ENCODE assay signal across 8 cellular contexts in the genomic region with DNA sequence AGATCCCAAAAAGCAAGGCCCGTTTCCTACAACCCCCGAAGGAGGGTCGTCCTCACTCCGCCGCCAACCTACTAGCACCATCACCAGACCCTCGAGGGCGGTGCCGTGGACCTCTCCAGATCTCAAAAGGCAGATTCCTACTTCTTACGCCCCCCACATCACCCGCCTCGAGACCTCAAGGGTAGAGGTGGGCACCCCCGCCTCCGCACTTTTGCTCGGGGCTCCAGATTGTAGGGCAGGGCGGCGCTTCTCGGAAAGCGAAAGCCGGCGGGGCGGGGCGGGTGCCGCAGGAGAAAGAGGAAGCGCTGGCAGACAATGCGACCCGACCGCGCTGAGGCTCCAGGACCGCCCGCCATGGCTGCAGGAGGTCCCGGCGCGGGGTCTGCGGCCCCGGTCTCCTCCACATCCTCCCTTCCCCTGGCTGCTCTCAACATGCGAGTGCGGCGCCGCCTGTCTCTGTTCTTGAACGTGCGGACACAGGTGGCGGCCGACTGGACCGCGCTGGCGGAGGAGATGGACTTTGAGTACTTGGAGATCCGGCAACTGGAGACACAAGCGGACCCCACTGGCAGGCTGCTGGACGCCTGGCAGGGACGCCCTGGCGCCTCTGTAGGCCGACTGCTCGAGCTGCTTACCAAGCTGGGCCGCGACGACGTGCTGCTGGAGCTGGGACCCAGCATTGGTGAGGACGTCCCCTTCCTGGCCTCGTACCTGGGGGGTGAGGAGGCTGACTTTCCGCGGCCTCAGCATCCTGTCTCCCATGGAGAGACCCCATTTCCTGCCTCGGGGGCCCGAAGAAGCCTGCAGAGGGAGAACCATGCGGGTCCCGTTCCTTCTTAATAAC.
A peak's percentile ranks its signal among the peaks of the same experiment; 100 is the strongest.
DNase-seq lines count a peak whose midpoint lies in the region; FAIRE-seq and TF ChIP-seq lines count a peak whose summit lies in the region.

TSS of gene MYD88 (plus strand) at position 315 of the 844 bp plus-strand sequence. CDS start at position 355, 40 bp downstream.

- TF ChIP-seq CTCF in cardiac fibroblast (IDR thresholded peaks at IDR 0.05; ENCODE audit: low read depth, low read length) = no peak

- H3K4me3 ChIP-seq in cardiac fibroblast (replicated peaks in 1 of 2; ENCODE audit: low read depth in 2 of 2, low read length in 2 of 2) = peak within 1 kb of the TSS; percentile 83 to 86

- DNase-seq in GM03348 (ENCODE audit: low spot score) (peak; percentile 77), H54 (ENCODE audit: insufficient read length, low spot score) (no peak), NCI-H146 (lab: John Stamatoyannopoulos, UW) (peak; percentile 69), cardiac fibroblast (ENCODE audit: low read depth in 2 of 2) (peak; percentile 59 to 63), iris pigment epithelial cell (ENCODE audit: low read depth) (peak; percentile 57), HTR-8/SVneo (ENCODE audit: insufficient read length, low spot score) (no peak)
- peak; percentile 58 to 79 (median 72) for DNase-seq in activated CD4-positive, CD25-positive, alpha-beta regulatory T cell (lab: John Stamatoyannopoulos, UW)
- peak; percentile 81 for DNase-seq in stimulated activated CD4-positive, alpha-beta T cell treated with anti-CD3 and anti-CD28 coated beads, Interleukin-12 subunit alpha, Interleukin-12 subunit beta, amount 100 ng/mL, for 4 hours

- FAIRE-seq in H54 (lab: Jason Lieb, UNC) (no peak), HTR-8/SVneo (lab: Jason Lieb, UNC) (no peak)

- TF ChIP-seq POLR2A in H54 (IDR thresholded peaks at IDR 0.05; ENCODE audit: low read depth, low read length) = peak; percentile 77

Comparison
In these comparisons a context has a peak if more than half of its experiments do, and no peak if none do; other contexts are left out.
1. DNase-seq: peak in GM03348 (single experiment), NCI-H146 (single experiment), activated CD4-positive, CD25-positive, alpha-beta regulatory T cell (4 of 4), cardiac fibroblast (2 of 2), iris pigment epithelial cell (single experiment) and stimulated activated CD4-positive, alpha-beta T cell treated with anti-CD3 and anti-CD28 coated beads, Interleukin-12 subunit alpha, Interleukin-12 subunit beta, amount 100 ng/mL, for 4 hours (single experiment); none in H54 (single experiment) and HTR-8/SVneo (single experiment).